In genomic region chr2:204948364-204948763, GRCh38 we compare ENCODE assay signal across 18 cellular contexts.
DNase-seq lines count a peak whose midpoint lies in the region; ATAC-seq and TF ChIP-seq lines count a peak whose summit lies in the region.
"Had no signal": no experiment of that assay in that cellular context is flagged by ENCODE, and none has a peak within 500 bp of the region (broad histone marks: within the 10 kb centered on the region; RNA-seq: fewer than 3 reads in every experiment).

No MANE protein-coding gene starts in this region.

- POLR2A ChIA-PET in CD4-positive, alpha-beta memory T cell (lab: Charles Lee; ENCODE audit: partially characterized antibody), result interaction anchor here (0.6 to 1.7 kb wide), 4 partner anchors 19 to 182 kb away, joined by 3 to 16 read pairs (median 4); no protein-coding TSS in a partner anchor

- peak in 1 of 3 donors; percentile 72 for DNase-seq in CD4-positive, CD25-positive, alpha-beta regulatory T cell
- DNase-seq in CD4-positive, alpha-beta memory T cell, result peak in 3 of 5 donors; percentile 15 to 27 (median 21)
- DNase-seq in T-helper 2 cell treated with Interferon-gamma antibody and Interleukin-4, amounts not matched to agents 5 μg/mL and 100 μg/mL, for 36 hours (ENCODE audit: low spot score), result peak; percentile 8
- peak; percentile 24 for DNase-seq in central memory CD4-positive, alpha-beta T cell
- DNase-seq in cardiac septum (ENCODE audit: low spot score), result no peak
- no peak for DNase-seq in GM20000 (ENCODE audit: low spot score)
- no peak for DNase-seq in SIG-M5 (lab: John Stamatoyannopoulos, UW)
- DNase-seq: activated CD8-positive, alpha-beta memory T cell treated with anti-CD3 and anti-CD28 coated beads for 24 hours; activated gamma-delta T cell; foreskin fibroblast; GF-D8; H7; left ventricle myocardium inferior; NCI-H1417; NCI-H2107; NCI-H510A treated with DMSO at 0.1 percent for 48 hours; testis; WERI-Rb-1 had no signal

- no peaks in the 10 kb centered on the region for H3K36me3 ChIP-seq in CD4-positive, CD25-positive, alpha-beta regulatory T cell (ENCODE audit: control insufficient read depth, insufficient read depth, low read length)
- no peaks in the 10 kb centered on the region for H3K36me3 ChIP-seq in CD4-positive, alpha-beta memory T cell (ENCODE audit: insufficient read depth, low read length)
- H3K36me3 ChIP-seq: left ventricle myocardium inferior, WERI-Rb-1 had no signal

- H3K4me1 Mint-ChIP-seq in CD4-positive, CD25-positive, alpha-beta regulatory T cell, result peaks cover 24 to 58% (median 37%) of the 10 kb centered on the region in 4 donors
- H3K4me1 Mint-ChIP-seq in CD4-positive, alpha-beta memory T cell, result peaks cover 25 to 53% (median 39%) of the 10 kb centered on the region in 4 donors
- H3K4me1 Mint-ChIP-seq in T-helper 2 cell treated with Interferon-gamma antibody and Interleukin-4, amounts not matched to agents 5 μg/mL and 100 μg/mL, for 36 hours (ENCODE audit: low read depth), result peaks cover 64% of the 10 kb centered on the region

- peaks cover 8 to 13% of the 10 kb centered on the region in 2 experiments for H3K9me3 ChIP-seq in CD4-positive, CD25-positive, alpha-beta regulatory T cell (ENCODE audit: control insufficient read depth in 2 of 2, low read length in 2 of 2)
- H3K9me3 ChIP-seq in CD4-positive, alpha-beta memory T cell (ENCODE audit: control insufficient read depth in 1 of 2, low read length in 2 of 2), result no peaks in the 10 kb centered on the region
- H3K9me3 ChIP-seq: testis had no signal

- peak overlapping the region; percentile 5 to 72 (median 66) for H3K4me3 Mint-ChIP-seq in CD4-positive, CD25-positive, alpha-beta regulatory T cell
- H3K4me3 Mint-ChIP-seq in CD4-positive, alpha-beta memory T cell, result peak overlapping the region; percentile 23 to 85 (median 70)
- H3K4me3 Mint-ChIP-seq in T-helper 2 cell treated with Interferon-gamma antibody and Interleukin-4, amounts not matched to agents 5 μg/mL and 100 μg/mL, for 36 hours, result peak overlapping the region; percentile 61

- TF ChIP-seq CTCF in GM20000 (IDR thresholded peaks at IDR 0.05; ENCODE audit: extremely low read depth, missing control alignments), result no peak

- peaks cover 5% of the 10 kb centered on the region for H3K36me3 Mint-ChIP-seq in CD4-positive, CD25-positive, alpha-beta regulatory T cell
- H3K36me3 Mint-ChIP-seq in CD4-positive, alpha-beta memory T cell, result peaks cover 14 to 18% of the 10 kb centered on the region in 2 donors
- peaks cover 72% of the 10 kb centered on the region for H3K36me3 Mint-ChIP-seq in T-helper 2 cell treated with Interferon-gamma antibody and Interleukin-4, amounts not matched to agents 5 μg/mL and 100 μg/mL, for 36 hours (ENCODE audit: low read depth)

- H3K27me3 ChIP-seq in CD4-positive, CD25-positive, alpha-beta regulatory T cell (ENCODE audit: control insufficient read depth, insufficient read depth, low read length), result no peaks in the 10 kb centered on the region
- H3K27me3 ChIP-seq in CD4-positive, alpha-beta memory T cell (ENCODE audit: insufficient read depth, low read length), result no peaks in the 10 kb centered on the region
- H3K27me3 ChIP-seq: testis had no signal

- H3K9me3 Mint-ChIP-seq in CD4-positive, CD25-positive, alpha-beta regulatory T cell, result peaks cover 4 to 24% (median 10%) of the 10 kb centered on the region in 7 donors
- peaks cover 6 to 27% (median 25%) of the 10 kb centered on the region in 8 donors for H3K9me3 Mint-ChIP-seq in CD4-positive, alpha-beta memory T cell
- peaks cover 58% of the 10 kb centered on the region for H3K9me3 Mint-ChIP-seq in T-helper 2 cell treated with Interferon-gamma antibody and Interleukin-4, amounts not matched to agents 5 μg/mL and 100 μg/mL, for 36 hours

- intact Hi-C loops in CD4-positive, alpha-beta memory T cell (cut with micrococcal nuclease), result loop anchor here (2.0 kb wide), 2 partner anchors 18 to 68 kb away; no protein-coding TSS in a partner anchor
- intact Hi-C loops in cardiac septum (cut with DNase I), result no loop called here

- H3K27ac ChIP-seq in CD4-positive, CD25-positive, alpha-beta regulatory T cell (ENCODE audit: insufficient read depth, low read length, poor library complexity, severe bottlenecking), result no peak overlapping the region
- no peak overlapping the region for H3K27ac ChIP-seq in CD4-positive, alpha-beta memory T cell (ENCODE audit: low read depth, low read length)
- H3K27ac ChIP-seq: left ventricle myocardium inferior, testis, WERI-Rb-1 had no signal

- ATAC-seq in CD4-positive, CD25-positive, alpha-beta regulatory T cell (ENCODE audit: low read depth in 2 of 2), result peak; percentile 37 to 40

- peak overlapping the region; percentile 22 to 91 (median 33) for H3K27ac Mint-ChIP-seq in CD4-positive, CD25-positive, alpha-beta regulatory T cell
- peak overlapping the region; percentile 44 to 93 (median 69) for H3K27ac Mint-ChIP-seq in CD4-positive, alpha-beta memory T cell
- peak overlapping the region; percentile 89 for H3K27ac Mint-ChIP-seq in T-helper 2 cell treated with Interferon-gamma antibody and Interleukin-4, amounts not matched to agents 5 μg/mL and 100 μg/mL, for 36 hours

- peaks cover 18% of the 10 kb centered on the region for H3K4me1 ChIP-seq in CD4-positive, CD25-positive, alpha-beta regulatory T cell (ENCODE audit: control insufficient read depth, insufficient read depth, low read length, poor library complexity, severe bottlenecking)
- peaks cover 27% of the 10 kb centered on the region for H3K4me1 ChIP-seq in CD4-positive, alpha-beta memory T cell (ENCODE audit: insufficient read depth, low read length)
- H3K4me1 ChIP-seq: left ventricle myocardium inferior, testis had no signal

- peak overlapping the region; percentile 63 for H3K4me3 ChIP-seq in CD4-positive, CD25-positive, alpha-beta regulatory T cell (ENCODE audit: low read depth, low read length)
- no peak overlapping the region for H3K4me3 ChIP-seq in CD4-positive, alpha-beta memory T cell (ENCODE audit: low read length in 2 of 2)
- H3K4me3 ChIP-seq: left ventricle myocardium inferior, testis had no signal

- H3K27me3 Mint-ChIP-seq in CD4-positive, CD25-positive, alpha-beta regulatory T cell, result peaks cover 5% of the 10 kb centered on the region
- no peaks in the 10 kb centered on the region for H3K27me3 Mint-ChIP-seq in CD4-positive, alpha-beta memory T cell
- no peaks in the 10 kb centered on the region for H3K27me3 Mint-ChIP-seq in T-helper 2 cell treated with Interferon-gamma antibody and Interleukin-4, amounts not matched to agents 5 μg/mL and 100 μg/mL, for 36 hours (ENCODE audit: low read depth)

- CTCF ChIA-PET in CD4-positive, alpha-beta memory T cell (lab: Charles Lee; ENCODE audit: partially characterized antibody), result interaction anchor here (0.9 kb wide), 1 partner anchor 18 kb away, joined by 3 read pairs; no protein-coding TSS in a partner anchor

Comparison
In these comparisons a context has a peak if more than half of its experiments do, and no peak if none do; other contexts are left out.
1. DNase-seq: peak in CD4-positive, alpha-beta memory T cell (3 of 5), T-helper 2 cell treated with Interferon-gamma antibody and Interleukin-4, amounts not matched to agents 5 μg/mL and 100 μg/mL, for 36 hours (single experiment) and central memory CD4-positive, alpha-beta T cell (single experiment); none in cardiac septum (single experiment), GM20000 (single experiment) and SIG-M5 (single experiment).
2. H3K27ac Mint-ChIP-seq: peak in every context shown above with its lines; median percentile 89 in T-helper 2 cell treated with Interferon-gamma antibody and Interleukin-4, amounts not matched to agents 5 μg/mL and 100 μg/mL, for 36 hours; 69 in CD4-positive, alpha-beta memory T cell; 33 in CD4-positive, CD25-positive, alpha-beta regulatory T cell.
3. Peak in every context shown above with its lines, with median percentiles within 50 percentile points of each other: H3K4me3 Mint-ChIP-seq.